Comparison of ENCODE assay signal across 8 cellular contexts in genomic region chr1:38005195-38006007, GRCh38. TPM values are rescaled to one million over a fixed set of nuclear protein-coding genes. Genes with fewer than 3 reads are reported as not detected.
DNase-seq lines count a peak whose midpoint lies in the region; FAIRE-seq and TF ChIP-seq lines count a peak whose summit lies in the region.

A gene with protein sequence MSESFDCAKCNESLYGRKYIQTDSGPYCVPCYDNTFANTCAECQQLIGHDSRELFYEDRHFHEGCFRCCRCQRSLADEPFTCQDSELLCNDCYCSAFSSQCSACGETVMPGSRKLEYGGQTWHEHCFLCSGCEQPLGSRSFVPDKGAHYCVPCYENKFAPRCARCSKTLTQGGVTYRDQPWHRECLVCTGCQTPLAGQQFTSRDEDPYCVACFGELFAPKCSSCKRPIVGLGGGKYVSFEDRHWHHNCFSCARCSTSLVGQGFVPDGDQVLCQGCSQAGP (minus strand): TSS chr1:38005514. CDS start chr1:37999412, 6,102 bp downstream.

- BruUV-seq in OCI-LY7 (replicated peaks; lab: Mats Ljungman, UMichigan), result no TSS peak

- H3K9me3 Mint-ChIP-seq in glutamatergic neuron (ENCODE audit: unreplicated experiment), result peaks cover 3% of the 10 kb centered on the region

- no peaks in the 10 kb centered on the region for H3K27me3 ChIP-seq in BJ (ENCODE audit: control insufficient read depth, insufficient read depth, low read length)
- no peaks in the 10 kb centered on the region for H3K27me3 ChIP-seq in ovary

- H3K4me3 ChIP-seq in BJ (ENCODE audit: low read depth, low read length) (peak within 1 kb of the TSS; percentile 77), OCI-LY7 (ENCODE audit: low read depth, low read length, poor library complexity, severe bottlenecking) (no peak within 1 kb of the TSS), ovary (peak within 1 kb of the TSS; percentile 64)

- peaks cover 4% of the 10 kb centered on the region for H3K27me3 Mint-ChIP-seq in glutamatergic neuron (ENCODE audit: unreplicated experiment)

- H3K27ac Mint-ChIP-seq in glutamatergic neuron (ENCODE audit: unreplicated experiment), result peak within 1 kb of the TSS; percentile 35

- H3K36me3 Mint-ChIP-seq in glutamatergic neuron (ENCODE audit: unreplicated experiment), result no peaks in the 10 kb centered on the region

- no peaks in the 10 kb centered on the region for H3K79me2 ChIP-seq in OCI-LY7 (ENCODE audit: insufficient read depth, low read depth, low read length)

- no peaks in the 10 kb centered on the region for H3K9me3 ChIP-seq in OCI-LY7 (ENCODE audit: low read length)
- H3K9me3 ChIP-seq in ovary, result no peaks in the 10 kb centered on the region

- DNase-seq in BJ (ENCODE audit: low read depth), result no peak
- DNase-seq in H54 (ENCODE audit: insufficient read length, low spot score), result no peak
- no peak for DNase-seq in OCI-LY7 (ENCODE audit: low spot score)
- DNase-seq in activated naive CD4-positive, alpha-beta T cell treated with anti-CD3 and anti-CD28 coated beads, Interleukin-2, amount 50 U/mL, for 16 hours, result peak; percentile 56
- peak; percentile 70 for DNase-seq in glutamatergic neuron
- peak; percentile 67 to 82 (median 71) for DNase-seq in ovary
- DNase-seq in MV-4-11 (lab: John Stamatoyannopoulos, UW), result no peak
- no peak for DNase-seq in NCI-H2107 (lab: John Stamatoyannopoulos, UW)

- peak within 1 kb of the TSS; percentile 93 for H3K4me3 Mint-ChIP-seq in glutamatergic neuron (ENCODE audit: unreplicated experiment)

- H2AFZ ChIP-seq in OCI-LY7 (ENCODE audit: low read length), result peak within 1 kb of the TSS; percentile 69

- H3K27ac ChIP-seq in OCI-LY7 (ENCODE audit: low read depth, low read length, poor library complexity, severe bottlenecking) (no peak within 1 kb of the TSS), ovary (peak within 1 kb of the TSS; percentile 44 to 65)

- TF ChIP-seq POLR2A in H54 (IDR thresholded peaks at IDR 0.05; ENCODE audit: low read depth, low read length) (peak; percentile 88), ovary (IDR thresholded peaks at IDR 0.05) (no peak)

- no peaks in the 10 kb centered on the region for H3K9me2 ChIP-seq in OCI-LY7 (ENCODE audit: insufficient read depth, low read length)

- TF ChIP-seq CTCF in BJ (IDR thresholded peaks at IDR 0.05; ENCODE audit: insufficient read depth, low read depth, low read length) (no peak), OCI-LY7 (conservative IDR thresholded peaks at IDR 0.05; ENCODE audit: low read length) (no peak), glutamatergic neuron (IDR thresholded peaks at IDR 0.05; ENCODE audit: partially characterized antibody, unreplicated experiment) (no peak), ovary (IDR thresholded peaks at IDR 0.05) (no peak)

- intact Hi-C loops in OCI-LY7 (cut with micrococcal nuclease; ENCODE audit: unreplicated experiment) (no loop called here), ovary (cut with DNase I) (no loop called here)

- TF ChIP-seq EP300 in ovary (IDR thresholded peaks at IDR 0.05), result no peak

- H3K4me2 ChIP-seq in OCI-LY7 (ENCODE audit: low read length), result peak within 1 kb of the TSS; percentile 46; the same call in 1 of the 2 replicates

- CTCF ChIA-PET in BJ (lab: Yijun Ruan, JAX) (no interaction called here), OCI-LY7 (lab: Charles Lee; ENCODE audit: unreplicated experiment) (no interaction called here)

- peaks cover 13% of the 10 kb centered on the region for H3K4me1 Mint-ChIP-seq in glutamatergic neuron (ENCODE audit: low read depth, unreplicated experiment)

- peaks cover 23% of the 10 kb centered on the region for H3K4me1 ChIP-seq in OCI-LY7 (ENCODE audit: insufficient read depth, low read length, poor library complexity, severe bottlenecking)
- peaks cover 14% of the 10 kb centered on the region for H3K4me1 ChIP-seq in ovary (ENCODE audit: insufficient read depth)

- POLR2A ChIA-PET in BJ (lab: Charles Lee) (interaction anchor here (0.6 kb wide), 1 partner anchor 16 kb away, joined by 4 read pairs; the partner anchor contains the start of gene SF3A3), OCI-LY7 (lab: Charles Lee) (no interaction called here)

- 2 to 19% (median 2%) methylated on average over 8 to 83 of the region's 83 CpGs for WGBS in ovary, 3 donors

- H3K36me3 ChIP-seq in BJ (ENCODE audit: control insufficient read depth, insufficient read depth, low read length) (no peaks in the 10 kb centered on the region), OCI-LY7 (ENCODE audit: insufficient read depth, low read length) (no peaks in the 10 kb centered on the region), ovary (no peaks in the 10 kb centered on the region)

- H4K20me1 ChIP-seq in OCI-LY7 (ENCODE audit: insufficient read depth, low read length), result no peaks in the 10 kb centered on the region

- FAIRE-seq in H54 (lab: Jason Lieb, UNC), result no peak

RNA-seq across cellular contexts. Expression of the gene that starts here (rescaled TPM):
- 7.9 and 13.0 TPM in 2 replicates for polyA plus RNA-seq in BJ (2011; rRNA removed)
- 21.9 and 25.9 TPM in 2 replicates for polyA minus RNA-seq in BJ (2011; rRNA and poly(A)+ RNA removed)
- 0.21 and 0.63 TPM in 2 replicates for total RNA-seq in OCI-LY7 (2014; rRNA removed; shearing (Covaris generic))
- 1.2 and 1.8 TPM in 2 replicates for total RNA-seq in OCI-LY7 (2022)
- 20.0 TPM for total RNA-seq in glutamatergic neuron (ENCODE audit: unreplicated experiment)
- total RNA-seq in ovary, result 10 to 100 TPM; 19.4 to 63.3 (median 40.4) TPM
- 10 to 100 TPM; 13.9 to 28.8 TPM for polyA plus RNA-seq in ovary

Comparison
In these comparisons a context has a peak if more than half of its experiments do, and no peak if none do; other contexts are left out.
1. DNase-seq: peak in activated naive CD4-positive, alpha-beta T cell treated with anti-CD3 and anti-CD28 coated beads, Interleukin-2, amount 50 U/mL, for 16 hours (single experiment), glutamatergic neuron (single experiment) and ovary (5 of 5); none in BJ (single experiment), H54 (single experiment), OCI-LY7 (single experiment), MV-4-11 (single experiment) and NCI-H2107 (single experiment).